ENCODE assay signal across 8 cellular contexts in the genomic region with DNA sequence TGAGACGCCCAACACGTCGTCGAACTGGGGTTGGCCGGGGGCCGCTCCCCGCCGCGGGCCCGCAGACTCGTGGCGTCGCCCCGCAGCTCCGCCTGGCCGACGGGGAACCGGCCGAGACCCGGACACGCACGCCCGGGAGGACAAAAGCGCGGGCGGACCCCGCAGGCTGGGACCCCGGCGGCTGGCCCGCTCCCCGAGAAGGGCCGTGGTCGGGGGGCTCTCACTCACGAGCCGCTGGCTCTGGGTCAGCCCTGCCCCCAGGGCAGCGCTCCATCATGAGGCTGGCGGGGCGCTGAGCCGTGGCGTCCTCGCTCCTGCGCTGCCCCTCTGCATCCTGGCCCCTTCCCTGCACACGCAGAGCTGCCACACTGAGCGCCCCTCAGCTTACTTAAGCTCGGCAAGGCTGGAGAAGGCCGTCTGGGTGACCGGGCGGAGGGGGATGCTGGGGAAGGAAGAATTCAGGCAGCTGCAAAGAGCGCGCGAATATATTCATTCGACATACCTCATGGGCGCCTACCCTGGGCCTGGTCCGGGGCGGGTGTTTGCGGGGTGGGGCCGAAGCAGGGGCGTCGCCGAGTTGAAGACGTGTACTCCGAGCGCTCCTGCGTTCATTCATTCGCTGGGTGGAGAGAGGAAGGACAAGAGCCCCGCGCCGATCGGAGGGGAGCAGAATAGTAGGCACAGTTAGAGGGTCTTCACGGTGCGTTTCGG. TPM values are rescaled to one million over a fixed set of nuclear protein-coding genes. Genes with fewer than 3 reads are reported as not detected.
DNase-seq lines count a peak whose midpoint lies in the region; TF ChIP-seq lines count a peak whose summit lies in the region.

No MANE protein-coding gene starts in this region.

- H3K4me3 ChIP-seq in LNCaP clone FGC (ENCODE audit: low read depth, low read length) (peak overlapping the region; percentile 39), duodenal mucosa (ENCODE audit: low read depth in 1 of 2, low read length in 2 of 2) (peak overlapping the region; percentile 36 to 63), mesodermal cell (ENCODE audit: extremely low read depth, insufficient read depth, low read length, poor library complexity, severe bottlenecking) (peak overlapping the region; percentile 53)

- peaks cover 3 to 13% of the 10 kb centered on the region in 2 donors for H3K27me3 ChIP-seq in duodenal mucosa (ENCODE audit: control insufficient read depth in 1 of 2, insufficient read depth in 2 of 2, low read length in 2 of 2)

- no peak for TF ChIP-seq CTCF in LNCaP clone FGC (IDR thresholded peaks at IDR 0.05; ENCODE audit: control insufficient read depth, extremely low read depth, insufficient read depth)

- H3K36me3 ChIP-seq in duodenal mucosa (ENCODE audit: control insufficient read depth in 1 of 2, insufficient read depth in 2 of 2, low read length in 2 of 2) = peaks cover 0 to 2% of the 10 kb centered on the region in 2 donors
- H3K36me3 ChIP-seq in mesodermal cell (ENCODE audit: control insufficient read depth, insufficient read depth, low read length) = peaks cover 2% of the 10 kb centered on the region

- H3K27ac ChIP-seq in duodenal mucosa (ENCODE audit: low read depth, low read length) (no peak overlapping the region), mesodermal cell (ENCODE audit: low read depth, low read length, severe bottlenecking) (peak overlapping the region; percentile 73)

- WGBS in mesodermal cell (ENCODE audit: insufficient coverage in 2 of 2), 2 experiments = 17 to 21% methylated on average over 44 to 52 of the region's 72 CpGs

- H3K9me3 ChIP-seq in duodenal mucosa (ENCODE audit: control insufficient read depth in 1 of 2, low read length in 2 of 2) (no peaks in the 10 kb centered on the region), mesodermal cell (ENCODE audit: control insufficient read depth, low read length) (no peaks in the 10 kb centered on the region)

- DNase-seq in NCI-H2227 (lab: John Stamatoyannopoulos, UW; ENCODE audit: unreplicated experiment) = peak; percentile 29
- DNase-seq in NCI-H2227 treated with DMSO at 0.1 percent for 48 hours (lab: John Stamatoyannopoulos, UW) = no peak
- DNase-seq in LNCaP clone FGC (ENCODE audit: low read depth) = no peak
- DNase-seq in ureter (ENCODE audit: low spot score) = peak; percentile 74
- DNase-seq in GM03348 (ENCODE audit: low spot score) = no peak
- no peak for DNase-seq in SKM-1 treated with dmso at 0.1 percent for 144 hours (lab: John Stamatoyannopoulos, UW; ENCODE audit: unreplicated experiment)

- H3K9ac ChIP-seq in duodenal mucosa (ENCODE audit: low read depth in 1 of 2, low read length in 2 of 2) = peak overlapping the region in 1 of 2 donors; percentile 38

- H3K4me1 ChIP-seq in duodenal mucosa (ENCODE audit: control insufficient read depth in 1 of 2, insufficient read depth in 2 of 2, low read length in 2 of 2) (peaks cover 13 to 15% of the 10 kb centered on the region in 2 donors), mesodermal cell (ENCODE audit: control insufficient read depth, insufficient read depth, low read length, poor library complexity, severe bottlenecking) (peaks cover 13% of the 10 kb centered on the region)

RNA-seq across cellular contexts. Expression of gene CYB5R2, which starts 0.6 kb away (rescaled TPM):
- 20.3 TPM for polyA plus RNA-seq in mesodermal cell (2013, experiment 1 of 2)
- 18.1 TPM for polyA plus RNA-seq in mesodermal cell (2013, experiment 2 of 2)
- total RNA-seq in ureter = 28.4 TPM

RNA-seq across cellular contexts. Expression of gene OVCH2, which starts 32.4 kb away (rescaled TPM):
- 0.22 TPM for polyA plus RNA-seq in mesodermal cell (2013, experiment 1 of 2)
- not detected for polyA plus RNA-seq in mesodermal cell (2013, experiment 2 of 2)
- 9.4 TPM for total RNA-seq in ureter

Comparison
In these comparisons a context has a peak if more than half of its experiments do, and no peak if none do; other contexts are left out.
1. DNase-seq: peak in NCI-H2227 (single experiment) and ureter (single experiment); none in NCI-H2227 treated with DMSO at 0.1 percent for 48 hours (single experiment), LNCaP clone FGC (single experiment), GM03348 (single experiment) and SKM-1 treated with dmso at 0.1 percent for 144 hours (single experiment).
2. Peak in every context shown above with its lines, with median percentiles within 50 percentile points of each other: H3K4me3 ChIP-seq.